1 cellular context compared by ENCODE assay signal in the genomic region with DNA sequence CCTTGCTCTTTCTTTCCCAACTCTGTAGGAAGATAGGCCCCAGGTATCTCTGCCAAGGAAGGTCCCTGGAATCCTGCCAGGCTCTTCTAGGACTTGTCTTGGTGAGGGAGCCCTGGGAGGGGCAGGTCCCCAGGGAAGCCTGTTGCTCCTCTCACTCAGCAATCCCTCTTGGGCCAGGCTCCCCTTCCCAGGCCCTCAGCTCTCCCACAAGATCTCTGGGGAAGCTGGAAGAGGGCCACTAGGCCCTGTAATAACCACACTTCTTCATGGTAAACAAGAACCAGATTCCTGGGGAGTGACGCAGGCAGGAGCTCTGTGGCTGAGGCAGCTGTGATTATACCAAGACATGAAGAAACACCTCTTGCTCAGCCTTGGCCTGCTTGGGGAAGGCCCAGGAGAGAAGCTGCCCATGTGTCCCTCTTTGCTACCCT.
A peak's percentile ranks its signal among the peaks of the same experiment; 100 is the strongest.
TF ChIP-seq lines count a peak whose summit lies in the region.

No MANE protein-coding gene starts in this region.

TF ChIP-seq in HepG2, 621 proteins besides CTCF, POLR2A, EP300 and RAD21:
- TF ChIP-seq PHF20 (CRISPR knock-in tag; IDR thresholded peaks at IDR 0.05) (no peak), CEBPB (IDR thresholded peaks at IDR 0.05; ENCODE audit: borderline replicate concordance, low read depth, low read length) (no peak), CREB3 (CRISPR knock-in tag; IDR thresholded peaks at IDR 0.05) (no peak), POGZ (CRISPR knock-in tag; IDR thresholded peaks at IDR 0.05) (no peak), ZNF296 (CRISPR knock-in tag; conservative IDR thresholded peaks at IDR 0.05) (no peak), FOXA3 (CRISPR knock-in tag; IDR thresholded peaks at IDR 0.05) (peak; percentile 49; the same call in 1 of the 2 replicates), TEAD3 (CRISPR knock-in tag; optimal IDR thresholded peaks at IDR 0.05; ENCODE audit: borderline replicate concordance) (peak; percentile 27), PHF21A (CRISPR knock-in tag; IDR thresholded peaks at IDR 0.05) (no peak), CREBL2 (CRISPR knock-in tag; IDR thresholded peaks at IDR 0.05; ENCODE audit: borderline replicate concordance) (no peak), ARNT (IDR thresholded peaks at IDR 0.05) (no peak), FOSL2 (CRISPR knock-in tag; IDR thresholded peaks at IDR 0.05) (peak; percentile 60)
- TF ChIP-seq, protein P1, sequence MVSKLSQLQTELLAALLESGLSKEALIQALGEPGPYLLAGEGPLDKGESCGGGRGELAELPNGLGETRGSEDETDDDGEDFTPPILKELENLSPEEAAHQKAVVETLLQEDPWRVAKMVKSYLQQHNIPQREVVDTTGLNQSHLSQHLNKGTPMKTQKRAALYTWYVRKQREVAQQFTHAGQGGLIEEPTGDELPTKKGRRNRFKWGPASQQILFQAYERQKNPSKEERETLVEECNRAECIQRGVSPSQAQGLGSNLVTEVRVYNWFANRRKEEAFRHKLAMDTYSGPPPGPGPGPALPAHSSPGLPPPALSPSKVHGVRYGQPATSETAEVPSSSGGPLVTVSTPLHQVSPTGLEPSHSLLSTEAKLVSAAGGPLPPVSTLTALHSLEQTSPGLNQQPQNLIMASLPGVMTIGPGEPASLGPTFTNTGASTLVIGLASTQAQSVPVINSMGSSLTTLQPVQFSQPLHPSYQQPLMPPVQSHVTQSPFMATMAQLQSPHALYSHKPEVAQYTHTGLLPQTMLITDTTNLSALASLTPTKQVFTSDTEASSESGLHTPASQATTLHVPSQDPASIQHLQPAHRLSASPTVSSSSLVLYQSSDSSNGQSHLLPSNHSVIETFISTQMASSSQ (IDR thresholded peaks at IDR 0.05; ENCODE audit: low read depth): no peak
- TF ChIP-seq, protein P1 (CRISPR knock-in tag; IDR thresholded peaks at IDR 0.05; ENCODE audit: borderline replicate concordance): no peak
